Comparison of ENCODE assay signal across 1 cellular context in the genomic region with DNA sequence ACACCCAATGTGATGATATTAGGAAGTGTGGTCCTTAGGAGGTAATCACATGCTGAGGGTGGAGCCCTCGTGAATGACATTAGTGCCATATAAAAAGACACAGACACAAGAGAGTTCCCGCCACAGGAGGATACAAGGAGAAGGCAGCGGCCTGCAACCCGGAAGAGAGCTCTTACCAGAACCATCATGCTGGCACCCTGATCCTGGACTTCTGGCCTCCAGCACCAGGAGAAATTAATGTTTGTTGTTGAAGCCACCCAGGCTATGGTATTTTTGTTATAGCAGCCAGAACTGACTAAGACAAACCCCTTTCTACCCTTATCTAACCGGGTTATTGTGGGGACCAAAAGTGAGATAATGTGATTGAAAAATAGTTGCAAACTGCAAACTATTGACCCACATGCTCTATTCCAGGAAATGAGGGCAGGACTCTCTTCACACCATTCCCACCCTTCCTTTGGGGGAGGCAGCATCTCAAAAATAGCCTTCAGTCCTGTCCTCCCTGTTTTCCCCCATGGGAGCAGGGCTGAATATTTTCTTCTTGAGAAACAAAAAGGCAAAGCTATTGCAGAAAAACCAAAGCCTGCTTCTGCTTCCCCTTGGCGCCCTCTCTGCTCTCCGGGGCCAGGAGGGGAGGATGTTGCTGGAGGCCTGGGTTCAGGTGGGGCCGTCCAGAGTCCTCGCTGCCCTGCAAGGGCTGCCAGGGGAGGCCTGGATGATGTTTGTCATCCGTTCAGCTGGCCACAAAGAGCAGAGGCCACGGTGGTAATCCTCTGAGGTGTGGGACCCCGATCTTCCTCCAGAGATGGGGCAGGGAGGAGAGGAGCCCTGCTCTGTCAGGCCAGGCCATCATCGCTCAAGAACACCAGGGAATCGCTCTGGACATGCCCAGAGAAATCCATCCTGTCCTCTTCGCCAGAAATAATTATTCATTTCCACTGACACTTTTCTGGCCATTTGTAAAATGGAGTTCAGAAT.
TF ChIP-seq lines count a peak whose summit lies in the region.

No MANE protein-coding gene starts in this region.

TF ChIP-seq in HepG2, 621 proteins besides CTCF, POLR2A, EP300 and RAD21 (continued from another document):
- TF ChIP-seq, protein P1, sequence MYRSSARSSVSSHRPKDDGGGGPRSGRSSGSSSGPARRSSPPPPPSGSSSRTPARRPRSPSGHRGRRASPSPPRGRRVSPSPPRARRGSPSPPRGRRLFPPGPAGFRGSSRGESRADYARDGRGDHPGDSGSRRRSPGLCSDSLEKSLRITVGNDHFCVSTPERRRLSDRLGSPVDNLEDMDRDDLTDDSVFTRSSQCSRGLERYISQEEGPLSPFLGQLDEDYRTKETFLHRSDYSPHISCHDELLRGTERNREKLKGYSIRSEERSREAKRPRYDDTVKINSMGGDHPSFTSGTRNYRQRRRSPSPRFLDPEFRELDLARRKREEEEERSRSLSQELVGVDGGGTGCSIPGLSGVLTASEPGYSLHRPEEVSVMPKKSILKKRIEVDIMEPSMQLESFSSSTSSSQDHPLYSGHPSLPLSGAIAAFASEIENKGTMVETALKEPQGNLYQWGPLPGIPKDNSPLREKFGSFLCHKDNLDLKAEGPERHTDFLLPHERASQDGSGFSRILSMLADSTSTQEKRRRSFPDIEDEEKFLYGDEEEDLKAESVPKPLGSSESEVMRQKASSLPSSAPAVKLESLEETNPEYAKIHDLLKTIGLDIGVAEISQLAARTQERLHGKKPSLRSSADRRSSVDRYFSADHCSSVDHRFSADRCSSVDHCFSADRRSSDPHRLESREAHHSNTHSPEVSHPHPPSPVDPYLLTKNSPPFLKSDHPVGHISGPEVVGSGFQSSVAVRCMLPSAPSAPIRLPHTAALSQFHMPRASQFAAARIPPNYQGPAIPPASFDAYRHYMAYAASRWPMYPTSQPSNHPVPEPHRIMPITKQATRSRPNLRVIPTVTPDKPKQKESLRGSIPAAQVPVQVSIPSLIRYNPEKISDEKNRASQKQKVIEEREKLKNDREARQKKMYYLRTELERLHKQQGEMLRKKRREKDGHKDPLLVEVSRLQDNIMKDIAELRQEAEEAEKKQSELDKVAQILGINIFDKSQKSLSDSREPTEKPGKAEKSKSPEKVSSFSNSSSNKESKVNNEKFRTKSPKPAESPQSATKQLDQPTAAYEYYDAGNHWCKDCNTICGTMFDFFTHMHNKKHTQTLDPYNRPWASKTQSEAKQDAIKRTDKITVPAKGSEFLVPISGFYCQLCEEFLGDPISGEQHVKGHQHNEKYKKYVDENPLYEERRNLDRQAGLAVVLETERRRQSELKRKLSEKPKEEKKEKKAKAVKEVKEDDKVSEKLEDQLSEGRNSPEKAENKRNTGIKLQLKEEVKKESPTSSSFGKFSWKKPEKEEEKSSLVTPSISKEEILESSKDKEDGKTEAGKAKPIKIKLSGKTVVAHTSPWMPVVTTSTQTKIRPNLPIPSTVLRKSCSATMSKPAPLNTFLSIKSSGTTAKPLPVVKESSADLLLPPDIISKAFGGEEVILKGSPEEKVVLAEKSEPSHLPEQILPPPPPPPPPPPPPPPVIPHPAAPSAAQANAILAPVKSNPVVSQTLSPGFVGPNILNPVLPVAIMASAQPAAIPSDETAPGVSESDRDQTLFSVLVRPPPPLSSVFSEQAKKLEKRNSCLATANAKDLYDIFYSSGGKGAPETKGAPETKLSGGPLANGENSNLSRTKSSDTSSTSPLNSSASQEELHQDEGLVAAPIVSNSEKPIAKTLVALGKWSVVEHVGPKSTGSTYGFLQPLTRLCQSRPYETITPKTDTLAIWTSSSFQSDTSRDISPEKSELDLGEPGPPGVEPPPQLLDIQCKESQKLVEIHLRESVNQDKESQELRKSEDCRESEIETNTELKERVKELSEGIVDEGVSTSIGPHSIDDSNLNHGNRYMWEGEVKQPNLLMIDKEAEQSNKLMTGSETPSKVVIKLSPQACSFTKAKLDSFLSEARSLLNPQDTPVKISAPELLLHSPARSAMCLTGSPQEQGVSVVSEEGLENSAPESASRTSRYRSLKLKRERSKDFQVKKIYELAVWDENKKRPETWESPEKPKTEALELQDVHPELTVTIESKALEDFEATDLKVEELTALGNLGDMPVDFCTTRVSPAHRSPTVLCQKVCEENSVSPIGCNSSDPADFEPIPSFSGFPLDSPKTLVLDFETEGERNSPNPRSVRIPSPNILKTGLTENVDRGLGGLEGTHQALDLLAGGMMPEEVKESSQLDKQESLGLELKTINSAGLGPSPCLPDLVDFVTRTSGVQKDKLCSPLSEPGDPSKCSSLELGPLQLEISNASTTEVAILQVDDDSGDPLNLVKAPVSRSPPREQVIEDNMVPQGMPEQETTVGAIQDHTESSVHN (CRISPR knock-in tag; IDR thresholded peaks at IDR 0.05) = no peak
- TF ChIP-seq ZNF263 (CRISPR knock-in tag; IDR thresholded peaks at IDR 0.05) (0 out of 2 replicates have a peak, but pooled peaks have one; percentile 17), GATAD2A (CRISPR knock-in tag; IDR thresholded peaks at IDR 0.05) (no peak), ZSCAN21 (CRISPR knock-in tag; IDR thresholded peaks at IDR 0.05; ENCODE audit: borderline replicate concordance) (no peak), ZNF468 (CRISPR knock-in tag; IDR thresholded peaks at IDR 0.05) (no peak)
- TF ChIP-seq, protein P2, sequence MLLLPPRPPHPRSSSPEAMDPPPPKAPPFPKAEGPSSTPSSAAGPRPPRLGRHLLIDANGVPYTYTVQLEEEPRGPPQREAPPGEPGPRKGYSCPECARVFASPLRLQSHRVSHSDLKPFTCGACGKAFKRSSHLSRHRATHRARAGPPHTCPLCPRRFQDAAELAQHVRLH (CRISPR knock-in tag; IDR thresholded peaks at IDR 0.05; ENCODE audit: borderline replicate concordance, low read depth) = no peak
TF ChIP-seq in HepG2: peak in this region for 10.
